In the genomic region with DNA sequence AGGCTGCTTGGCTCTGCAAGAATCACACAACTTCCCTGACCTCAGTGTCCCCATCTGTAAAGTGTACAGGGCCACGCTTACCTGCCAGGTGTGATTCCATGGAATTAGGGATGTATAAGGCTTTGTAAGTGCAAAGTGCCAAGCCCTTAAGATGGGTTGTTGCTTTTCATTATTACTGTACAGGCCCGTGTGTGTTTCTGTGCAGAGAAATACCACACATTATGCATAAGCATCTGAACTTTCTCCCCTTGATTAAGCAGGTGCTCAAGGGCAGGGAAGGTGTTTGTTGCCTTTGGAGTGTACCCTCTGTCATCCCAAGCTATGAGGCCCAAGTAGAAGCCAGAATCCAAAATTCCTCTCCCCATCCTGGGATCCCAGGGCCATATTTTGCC, we compare ENCODE assay signal across 13 cellular contexts. TPM values are rescaled to one million over a fixed set of nuclear protein-coding genes. Genes with fewer than 3 reads are reported as not detected.
A peak's percentile ranks its signal among the peaks of the same experiment; 100 is the strongest.
DNase-seq lines count a peak whose midpoint lies in the region; ATAC-seq and TF ChIP-seq lines count a peak whose summit lies in the region.
"Had no signal": no experiment of that assay in that cellular context is flagged by ENCODE, and none has a peak within 500 bp of the region (broad histone marks: within the 10 kb centered on the region; RNA-seq: fewer than 3 reads in every experiment).

No MANE protein-coding gene starts in this region.

- peaks cover 0 to 5% of the 10 kb centered on the region in 2 donors for H3K36me3 Mint-ChIP-seq in naive B cell

- peaks cover 0 to 5% (median 2%) of the 10 kb centered on the region in 7 donors for H3K9me3 Mint-ChIP-seq in naive B cell

- DNase-seq in naive B cell (no peak), NCI-H526 (lab: John Stamatoyannopoulos, UW) (no peak), coronary artery (ENCODE audit: low spot score) (no peak), left ventricle myocardium superior (no peak)
- DNase-seq: amygdala, EL, MM.1S had no signal

- peak overlapping the region in 5 of 6 donors; percentile 3 to 94 (median 46) for H3K27ac Mint-ChIP-seq in naive B cell

- H3K27ac ChIP-seq in coronary artery, result peak overlapping the region in 1 of 2 donors; percentile 21
- H3K27ac ChIP-seq: esophagus muscularis mucosa, parathyroid adenoma had no signal

- H3K4me3 ChIP-seq in coronary artery, result no peak overlapping the region
- H3K4me3 ChIP-seq: esophagus muscularis mucosa had no signal

- peaks cover 29 to 42% (median 42%) of the 10 kb centered on the region in 3 donors for H3K4me1 Mint-ChIP-seq in naive B cell

- H3K27me3 Mint-ChIP-seq in naive B cell, result no peaks in the 10 kb centered on the region

- peak overlapping the region in 7 of 8 donors; percentile 20 to 88 (median 84) for H3K4me3 Mint-ChIP-seq in naive B cell

- no peak for TF ChIP-seq CTCF in coronary artery (IDR thresholded peaks at IDR 0.05)

- intact Hi-C loops in left ventricle myocardium superior (cut with micrococcal nuclease), result no loop called here

- ATAC-seq in GM19023 (IDR thresholded peaks at IDR 0.05; ENCODE audit: unreplicated experiment) (peak; percentile 23), GM21723 (IDR thresholded peaks at IDR 0.05; ENCODE audit: unreplicated experiment) (peak; percentile 24), HG03442 (IDR thresholded peaks at IDR 0.05; ENCODE audit: unreplicated experiment) (peak; percentile 36), naive B cell (ENCODE audit: low read depth in 2 of 2) (no peak), left ventricle myocardium superior (no peak)

RNA-seq across cellular contexts. Expression of gene HRH1, which starts 13.6 kb away (rescaled TPM):
- not detected for polyA plus RNA-seq in naive B cell (ENCODE audit: low read depth in 6 of 6)
- 1.4 TPM for total RNA-seq in left ventricle myocardium superior
- total RNA-seq: H1 had no signal

Comparison
In these comparisons a context has a peak if more than half of its experiments do, and no peak if none do; other contexts are left out.
1. ATAC-seq: peak in GM19023 (single experiment), GM21723 (single experiment) and HG03442 (single experiment); none in naive B cell (0 of 2) and left ventricle myocardium superior (single experiment).